8 cellular contexts compared by ENCODE assay signal in genomic region chr10:93465806-93466675, GRCh38. TPM values are rescaled to one million over a fixed set of nuclear protein-coding genes. Genes with fewer than 3 reads are reported as not detected.
DNase-seq lines count a peak whose midpoint lies in the region; ATAC-seq and TF ChIP-seq lines count a peak whose summit lies in the region.

No MANE protein-coding gene starts in this region.

- H3K4me2 ChIP-seq in H9 (ENCODE audit: insufficient read depth, insufficient read length, low read length) = no peak overlapping the region

- intact Hi-C loops in posterior vena cava (cut with DNase I) = no loop called here
- intact Hi-C loops in activated CD4-positive, alpha-beta T cell treated with anti-CD3 and anti-CD28 coated beads for 36 hours (cut with DNase I, micrococcal nuclease) = no loop called here

- no peak overlapping the region for H2BK12ac ChIP-seq in H9 (ENCODE audit: insufficient read length, low read depth, low read length)

- no peak overlapping the region for H3K9ac ChIP-seq in H9 (ENCODE audit: extremely low read depth, insufficient read length, low read length)

- no peak overlapping the region for H3K4me3 Mint-ChIP-seq in H9
- no peak overlapping the region for H3K4me3 Mint-ChIP-seq in activated CD4-positive, alpha-beta T cell treated with anti-CD3 and anti-CD28 coated beads for 36 hours
- no peak overlapping the region for H3K4me3 Mint-ChIP-seq in activated T-cell treated with anti-CD3 and anti-CD28 coated beads, Interleukin-2, amount 50 U/mL, for 4 hours

- no peaks in the 10 kb centered on the region for H3K36me3 Mint-ChIP-seq in H9 (ENCODE audit: insufficient read depth in 1 of 3, low read depth in 3 of 3)
- peaks cover 13% of the 10 kb centered on the region for H3K36me3 Mint-ChIP-seq in activated CD4-positive, alpha-beta T cell treated with anti-CD3 and anti-CD28 coated beads for 36 hours (ENCODE audit: low read depth)
- H3K36me3 Mint-ChIP-seq in activated T-cell treated with anti-CD3 and anti-CD28 coated beads, Interleukin-2, amount 50 U/mL, for 4 hours (ENCODE audit: insufficient read depth) = no peaks in the 10 kb centered on the region

- no peak overlapping the region for H4K8ac ChIP-seq in H9 (replicated peaks; ENCODE audit: insufficient read length, low read depth, low read length)

- ATAC-seq in activated CD4-positive, alpha-beta T cell treated with anti-CD3 and anti-CD28 coated beads for 36 hours = no peak
- no peak for ATAC-seq in activated T-cell treated with anti-CD3 and anti-CD28 coated beads, Interleukin-2, amount 50 U/mL, for 4 hours

- no peaks in the 10 kb centered on the region for H3K27me3 ChIP-seq in H9 (ENCODE audit: insufficient read depth, low read length)

- no peaks in the 10 kb centered on the region; the same call in 1 of the 2 replicates for H3K4me1 ChIP-seq in H9 (ENCODE audit: insufficient read depth, low read length)

- H2BK20ac ChIP-seq in H9 (ENCODE audit: low read depth, low read length, poor library complexity, severe bottlenecking) = no peak overlapping the region

- H3K23ac ChIP-seq in H9 (ENCODE audit: insufficient read length, low read depth, low read length) = no peak overlapping the region

- H3K27ac Mint-ChIP-seq in H9 = 0 out of 7 replicates have a peak overlapping the region, but pooled peaks of 2 of the 3 experiments have one; percentile 61 to 64
- H3K27ac Mint-ChIP-seq in activated CD4-positive, alpha-beta T cell treated with anti-CD3 and anti-CD28 coated beads for 36 hours = no peak overlapping the region

- H4K5ac ChIP-seq in H9 (ENCODE audit: insufficient read length, low read depth, low read length) = no peak overlapping the region

- no peak overlapping the region for H3K56ac ChIP-seq in H9 (ENCODE audit: insufficient read length, low read depth, low read length)

- no peaks in the 10 kb centered on the region for H4K20me1 ChIP-seq in H9 (ENCODE audit: control insufficient read depth, insufficient read depth, insufficient read length)

- peaks cover 15 to 18% of the 10 kb centered on the region in 2 experiments for H3K4me1 Mint-ChIP-seq in H9
- H3K4me1 Mint-ChIP-seq in activated CD4-positive, alpha-beta T cell treated with anti-CD3 and anti-CD28 coated beads for 36 hours = peaks cover 30% of the 10 kb centered on the region
- peaks cover 25% of the 10 kb centered on the region for H3K4me1 Mint-ChIP-seq in activated T-cell treated with anti-CD3 and anti-CD28 coated beads, Interleukin-2, amount 50 U/mL, for 4 hours (ENCODE audit: low read depth)

- no peaks in the 10 kb centered on the region for H3K27me3 Mint-ChIP-seq in H9 (ENCODE audit: low read depth)
- H3K27me3 Mint-ChIP-seq in activated CD4-positive, alpha-beta T cell treated with anti-CD3 and anti-CD28 coated beads for 36 hours = no peaks in the 10 kb centered on the region
- no peaks in the 10 kb centered on the region for H3K27me3 Mint-ChIP-seq in activated T-cell treated with anti-CD3 and anti-CD28 coated beads, Interleukin-2, amount 50 U/mL, for 4 hours (ENCODE audit: low read depth)

- H3K79me2 ChIP-seq in H9 (ENCODE audit: insufficient read depth, low read length) = no peaks in the 10 kb centered on the region

- H2AK5ac ChIP-seq in H9 (ENCODE audit: insufficient read length, low read length) = no peak overlapping the region

- H3K23me2 ChIP-seq in H9 (ENCODE audit: insufficient read length, low read depth, low read length, poor library complexity, severe bottlenecking) = no peaks in the 10 kb centered on the region

- CTCF ChIA-PET in activated CD4-positive, alpha-beta T cell treated with anti-CD3 and anti-CD28 coated beads for 36 hours (lab: Charles Lee) = interaction anchor here (0.6 to 1.8 kb wide), 2 partner anchors 13 to 16 kb away, joined by 4 to 6 read pairs; partner anchors contain the start of gene MYOF

- no peak overlapping the region for H2BK120ac ChIP-seq in H9 (ENCODE audit: low read depth, low read length, poor library complexity, severe bottlenecking)

- H2AFZ ChIP-seq in H9 (ENCODE audit: low read length) = no peak overlapping the region

- H3K4ac ChIP-seq in H9 (ENCODE audit: low read depth, low read length) = no peak overlapping the region

- H3K27ac ChIP-seq in H9 (ENCODE audit: insufficient read length, low read depth, low read length) = no peak overlapping the region

- no peak overlapping the region for H3T11ph ChIP-seq in H9 (ENCODE audit: low read length)

- H4K91ac ChIP-seq in H9 (ENCODE audit: insufficient read length, low read depth, low read length) = no peak overlapping the region

- H3K14ac ChIP-seq in H9 (ENCODE audit: insufficient read depth, low read length) = no peak overlapping the region; the same call in 1 of the 2 replicates

- no peaks in the 10 kb centered on the region; a peak in 1 of 5 replicates for H3K9me3 Mint-ChIP-seq in H9
- no peaks in the 10 kb centered on the region for H3K9me3 Mint-ChIP-seq in activated CD4-positive, alpha-beta T cell treated with anti-CD3 and anti-CD28 coated beads for 36 hours (ENCODE audit: low read depth)
- no peaks in the 10 kb centered on the region for H3K9me3 Mint-ChIP-seq in activated T-cell treated with anti-CD3 and anti-CD28 coated beads, Interleukin-2, amount 50 U/mL, for 4 hours

- no peak overlapping the region for H3K18ac ChIP-seq in H9 (ENCODE audit: insufficient read length, low read depth, low read length)

- H2BK5ac ChIP-seq in H9 (ENCODE audit: insufficient read length, low read length) = no peak overlapping the region

- DNase-seq in H9 (no peak), SHP77 treated with DMSO at 0.1 percent for 48 hours (lab: John Stamatoyannopoulos, UW) (peak; percentile 68), fibroblast of the conjunctiva (ENCODE audit: low read depth) (peak; percentile 93), posterior vena cava (ENCODE audit: low spot score) (peak; percentile 93), NAMALWA (ENCODE audit: low spot score) (no peak), cerebellar nuclear complex (lab: John Stamatoyannopoulos, UW) (no peak)
- DNase-seq in activated CD4-positive, alpha-beta T cell treated with anti-CD3 and anti-CD28 coated beads for 36 hours = no peak
- DNase-seq in activated T-cell treated with anti-CD3 and anti-CD28 coated beads, Interleukin-2, amount 50 U/mL, for 4 hours = no peak

- TF ChIP-seq CTCF in H9 (conservative IDR thresholded peaks at IDR 0.05) = no peak

- POLR2A ChIA-PET in activated CD4-positive, alpha-beta T cell treated with anti-CD3 and anti-CD28 coated beads for 36 hours (lab: Charles Lee) = no interaction called here

- H2BK15ac ChIP-seq in H9 (ENCODE audit: low read depth, low read length) = no peak overlapping the region

- no CpG with 5 or more reads among the region's 8 CpGs for WGBS in H9 (ENCODE audit: extremely low coverage, insufficient read length, low lambda C conversion rate)

- H3K79me1 ChIP-seq in H9 (ENCODE audit: insufficient read depth, low read depth, low read length, poor library complexity, severe bottlenecking) = no peaks in the 10 kb centered on the region

- no peaks in the 10 kb centered on the region for H3K9me3 ChIP-seq in H9 (ENCODE audit: control insufficient read depth, low read depth, low read length)

RNA-seq across cellular contexts. Expression of gene MYOF, which starts 16.1 kb away (rescaled TPM):
- total RNA-seq in H9 (2021) = 2.7 and 2.8 TPM in 2 replicates
- 100 to 1,000 TPM; 182 to 227 TPM for total RNA-seq in posterior vena cava
- 10 to 100 TPM; 37.8 to 40.0 TPM for total RNA-seq in activated CD4-positive, alpha-beta T cell treated with anti-CD3 and anti-CD28 coated beads for 36 hours
- total RNA-seq in activated T-cell treated with anti-CD3 and anti-CD28 coated beads, Interleukin-2, amount 50 U/mL, for 4 hours = 10 to 100 TPM; 39.2 to 65.4 (median 42.6) TPM

RNA-seq across cellular contexts. Expression of gene CEP55, which starts 30.4 kb away (rescaled TPM):
- total RNA-seq in H9 (2021) (16.1 and 17.8 TPM in 2 replicates), posterior vena cava (1 to 10 TPM in 1 of 2 donors, under 1 TPM in 1; 0.48 to 1.1 TPM)
- total RNA-seq in activated CD4-positive, alpha-beta T cell treated with anti-CD3 and anti-CD28 coated beads for 36 hours = 10 to 100 TPM; 67.8 to 76.0 TPM
- 1 to 10 TPM; 6.0 to 8.2 (median 8.0) TPM for total RNA-seq in activated T-cell treated with anti-CD3 and anti-CD28 coated beads, Interleukin-2, amount 50 U/mL, for 4 hours

Comparison
In these comparisons a context has a peak if more than half of its experiments do, and no peak if none do; other contexts are left out.
1. DNase-seq: peak in SHP77 treated with DMSO at 0.1 percent for 48 hours (single experiment), fibroblast of the conjunctiva (single experiment) and posterior vena cava (single experiment); none in H9 (single experiment), NAMALWA (single experiment), activated CD4-positive, alpha-beta T cell treated with anti-CD3 and anti-CD28 coated beads for 36 hours (single experiment), cerebellar nuclear complex (0 of 2) and activated T-cell treated with anti-CD3 and anti-CD28 coated beads, Interleukin-2, amount 50 U/mL, for 4 hours (single experiment).
2. RNA of gene MYOF, which starts 16.1 kb away (total RNA-seq): 182 to 227 TPM in posterior vena cava, 39.2 to 65.4 TPM in activated T-cell treated with anti-CD3 and anti-CD28 coated beads, Interleukin-2, amount 50 U/mL, for 4 hours and 37.8 to 40.0 TPM in activated CD4-positive, alpha-beta T cell treated with anti-CD3 and anti-CD28 coated beads for 36 hours; 2.7 to 2.8 TPM in H9; every median in the first group is over 10 times any median in the second.